In the genomic region with DNA sequence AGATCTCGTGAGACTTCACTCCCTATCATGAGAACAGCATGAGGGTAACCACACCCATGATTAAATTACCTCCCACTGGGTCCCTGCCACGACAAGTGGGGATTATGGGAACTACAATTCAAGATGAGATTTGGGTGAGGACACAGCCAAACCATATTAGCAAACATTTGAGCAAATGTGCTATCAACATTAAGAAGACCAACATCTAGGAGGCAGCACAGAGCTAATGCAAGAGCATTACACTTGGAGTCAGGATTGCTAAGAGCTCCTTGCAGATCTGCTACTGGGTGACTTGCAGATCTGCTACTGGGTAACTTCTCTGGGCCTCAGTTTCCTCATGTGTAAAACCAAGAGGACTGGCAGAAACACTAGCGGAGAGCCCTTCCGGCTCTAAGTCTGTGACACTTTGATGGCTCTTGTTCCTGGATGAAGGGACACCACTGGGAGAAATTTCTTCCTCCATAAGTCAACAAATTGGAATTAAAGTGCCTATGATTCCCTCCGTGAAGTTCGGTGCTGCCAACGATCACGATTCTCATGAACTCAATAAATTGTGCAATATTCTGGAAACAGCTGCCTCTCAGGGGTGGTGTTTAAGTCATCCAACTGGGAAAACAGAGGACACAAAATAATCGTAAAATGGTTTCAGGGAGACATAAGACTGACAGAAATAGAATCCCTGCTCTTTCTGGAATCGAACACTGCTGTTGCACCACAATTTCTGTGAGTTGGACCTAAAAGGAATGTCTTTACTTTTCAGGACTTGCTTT, we compare ENCODE assay signal across 17 cellular contexts.
A peak's percentile ranks its signal among the peaks of the same experiment; 100 is the strongest.
DNase-seq lines count a peak whose midpoint lies in the region; ATAC-seq and TF ChIP-seq lines count a peak whose summit lies in the region.
"Had no signal": no experiment of that assay in that cellular context is flagged by ENCODE, and none has a peak within 500 bp of the region (broad histone marks: within the 10 kb centered on the region; RNA-seq: fewer than 3 reads in every experiment).

No MANE protein-coding gene starts in this region.

- intact Hi-C loops in Right ventricle myocardium superior (cut with DNase I) (no loop called here), right cardiac atrium (cut with DNase I) (no loop called here)

- H3K27ac ChIP-seq in right atrium auricular region (no peak overlapping the region), right cardiac atrium (ENCODE audit: low read length) (no peak overlapping the region)
- H3K27ac ChIP-seq: dorsolateral prefrontal cortex, neutrophil, Peyer's patch, thoracic aorta had no signal

- no peaks in the 10 kb centered on the region for H3K36me3 ChIP-seq in right atrium auricular region
- H3K36me3 ChIP-seq in adipocyte (ENCODE audit: control insufficient read depth, insufficient read depth, low read length, severe bottlenecking) = no peaks in the 10 kb centered on the region
- H3K36me3 ChIP-seq: neutrophil, Peyer's patch, thoracic aorta had no signal

- H3K9ac ChIP-seq in adipocyte (ENCODE audit: low read length) = peak overlapping the region; percentile 79

- H3K9me3 ChIP-seq in right atrium auricular region (no peaks in the 10 kb centered on the region), adipocyte (ENCODE audit: control insufficient read depth, low read length) (no peaks in the 10 kb centered on the region), right cardiac atrium (ENCODE audit: control insufficient read depth, low read length) (no peaks in the 10 kb centered on the region)
- H3K9me3 ChIP-seq: neutrophil, Peyer's patch, thoracic aorta had no signal

- WGBS in right cardiac atrium = 64% methylated on average over 10 of the region's 10 CpGs

- no peak overlapping the region for H3K4me3 ChIP-seq in right atrium auricular region
- H3K4me3 ChIP-seq in adipocyte (ENCODE audit: low read length) = peak overlapping the region; percentile 72
- no peak overlapping the region for H3K4me3 ChIP-seq in right cardiac atrium (ENCODE audit: low read length)
- H3K4me3 ChIP-seq: dorsolateral prefrontal cortex, Peyer's patch, thoracic aorta had no signal

- H3K4me1 ChIP-seq in right atrium auricular region (no peaks in the 10 kb centered on the region), adipocyte (ENCODE audit: control insufficient read depth, insufficient read depth, low read length) (peaks cover 14% of the 10 kb centered on the region), right cardiac atrium (ENCODE audit: control insufficient read depth, insufficient read depth, low read length) (no peaks in the 10 kb centered on the region)
- H3K4me1 ChIP-seq: Peyer's patch had no signal

- ATAC-seq in Right ventricle myocardium superior (ENCODE audit: poor library complexity) (peak; percentile 70), right cardiac atrium (peak; percentile 68 to 72), HG03439 (IDR thresholded peaks at IDR 0.05; ENCODE audit: unreplicated experiment) (no peak), GM21576 (IDR thresholded peaks at IDR 0.05; ENCODE audit: unreplicated experiment) (no peak), HG02885 (IDR thresholded peaks at IDR 0.05; ENCODE audit: poor library complexity, unreplicated experiment) (no peak), GM21619 (IDR thresholded peaks at IDR 0.05; ENCODE audit: unreplicated experiment) (no peak)
- ATAC-seq: activated T-cell treated with anti-CD3 and anti-CD28 coated beads, Interleukin-2, amount 50 U/mL, for 72 hours had no signal

- H3K27me3 ChIP-seq in right atrium auricular region (no peaks in the 10 kb centered on the region), adipocyte (replicated peaks; ENCODE audit: control insufficient read depth, insufficient read depth, low read length) (no peaks in the 10 kb centered on the region), right cardiac atrium (ENCODE audit: control insufficient read depth, insufficient read depth) (no peaks in the 10 kb centered on the region)
- H3K27me3 ChIP-seq: neutrophil, Peyer's patch had no signal

- DNase-seq in Right ventricle myocardium superior (no peak), right atrium auricular region (ENCODE audit: low spot score) (no peak), adipocyte (ENCODE audit: low read depth) (no peak), right cardiac atrium (peak in 2 of 3 donors; percentile 24 to 59)
- DNase-seq: activated CD4-positive, alpha-beta T cell treated with anti-CD3 and anti-CD28 coated beads, Interleukin-2, amount 10 ng/mL, durations not matched to agents 24 days and 14 days; activated T-cell treated with anti-CD3 and anti-CD28 coated beads, Interleukin-2, amount 50 U/mL, for 72 hours; anterior cingulate cortex; dorsolateral prefrontal cortex; NCI-H1417; NCI-H446 treated with DMSO at 0.1 percent for 48 hours; Peyer's patch had no signal

- TF ChIP-seq CTCF in right atrium auricular region (IDR thresholded peaks at IDR 0.05) = no peak

Comparison
In these comparisons a context has a peak if more than half of its experiments do, and no peak if none do; other contexts are left out.
1. DNase-seq: peak in right cardiac atrium (2 of 3); none in Right ventricle myocardium superior (single experiment), right atrium auricular region (single experiment) and adipocyte (single experiment).
2. ATAC-seq: peak in Right ventricle myocardium superior (single experiment) and right cardiac atrium (2 of 2); none in HG03439 (single experiment), GM21576 (single experiment), HG02885 (single experiment) and GM21619 (single experiment).